ENCODE assay signal across 1 cellular context in genomic region chr14:37595809-37596595, GRCh38.
A peak's percentile ranks its signal among the peaks of the same experiment; 100 is the strongest.
TF ChIP-seq lines count a peak whose summit lies in the region.

No MANE protein-coding gene starts in this region.

TF ChIP-seq in HepG2, 621 proteins besides CTCF, POLR2A, EP300 and RAD21 (continued from another document and continues in another):
- peak; percentile 96; the same call in 1 of the 2 replicates for TF ChIP-seq ZNF318 (CRISPR knock-in tag; IDR thresholded peaks at IDR 0.05)
- TF ChIP-seq CENPBD1 (CRISPR knock-in tag; IDR thresholded peaks at IDR 0.05; ENCODE audit: borderline replicate concordance, low read depth), result peak; percentile 59; the same call in 1 of the 2 replicates
- TF ChIP-seq KDM5A (IDR thresholded peaks at IDR 0.05; ENCODE audit: borderline replicate concordance, low read length), result peak; percentile 85; the same call in 1 of the 2 replicates
- TF ChIP-seq ADNP (CRISPR knock-in tag; IDR thresholded peaks at IDR 0.05), result 0 out of 2 replicates have a peak, but pooled peaks have one; percentile 21
- TF ChIP-seq PCBP1 (IDR thresholded peaks at IDR 0.05; ENCODE audit: borderline replicate concordance, low read depth, low read length), result no peak
- peak; percentile 73; the same call in 1 of the 2 replicates for TF ChIP-seq KLF11 (CRISPR knock-in tag; IDR thresholded peaks at IDR 0.05)
- TF ChIP-seq ERF (CRISPR knock-in tag; IDR thresholded peaks at IDR 0.05), result peak; percentile 98
- TF ChIP-seq LRRFIP1 (CRISPR knock-in tag; conservative IDR thresholded peaks at IDR 0.05), result no peak
- TF ChIP-seq ZNF563 (CRISPR knock-in tag; IDR thresholded peaks at IDR 0.05), result peak; percentile 87; the same call in 1 of the 2 replicates
- TF ChIP-seq ZFP82 (CRISPR knock-in tag; IDR thresholded peaks at IDR 0.05; ENCODE audit: borderline replicate concordance), result peak; percentile 24; the same call in 1 of the 2 replicates
- no peak; the same call in 1 of the 2 replicates for TF ChIP-seq NR1H2 (CRISPR knock-in tag; IDR thresholded peaks at IDR 0.05; ENCODE audit: borderline replicate concordance, low read depth)
- peak; percentile 78 for TF ChIP-seq PAXIP1 (CRISPR knock-in tag; conservative IDR thresholded peaks at IDR 0.05)
- TF ChIP-seq CHD4 (IDR thresholded peaks at IDR 0.05; ENCODE audit: borderline replicate concordance, low read length), result peak; percentile 96; the same call in 1 of the 2 replicates
- no peak for TF ChIP-seq ZNF672 (CRISPR knock-in tag; IDR thresholded peaks at IDR 0.05)
- peak; percentile 98 for TF ChIP-seq ZGPAT (CRISPR knock-in tag; IDR thresholded peaks at IDR 0.05)
- TF ChIP-seq ZMAT5 (CRISPR knock-in tag; IDR thresholded peaks at IDR 0.05; ENCODE audit: borderline replicate concordance, low read depth), result no peak
- peak; percentile 50 for TF ChIP-seq ZNF451 (CRISPR knock-in tag; IDR thresholded peaks at IDR 0.05)
- TF ChIP-seq SRF (IDR thresholded peaks at IDR 0.05; ENCODE audit: low read depth, low read length), result 0 out of 2 replicates have a peak, but pooled peaks have one; percentile 57
- TF ChIP-seq, protein P1, sequence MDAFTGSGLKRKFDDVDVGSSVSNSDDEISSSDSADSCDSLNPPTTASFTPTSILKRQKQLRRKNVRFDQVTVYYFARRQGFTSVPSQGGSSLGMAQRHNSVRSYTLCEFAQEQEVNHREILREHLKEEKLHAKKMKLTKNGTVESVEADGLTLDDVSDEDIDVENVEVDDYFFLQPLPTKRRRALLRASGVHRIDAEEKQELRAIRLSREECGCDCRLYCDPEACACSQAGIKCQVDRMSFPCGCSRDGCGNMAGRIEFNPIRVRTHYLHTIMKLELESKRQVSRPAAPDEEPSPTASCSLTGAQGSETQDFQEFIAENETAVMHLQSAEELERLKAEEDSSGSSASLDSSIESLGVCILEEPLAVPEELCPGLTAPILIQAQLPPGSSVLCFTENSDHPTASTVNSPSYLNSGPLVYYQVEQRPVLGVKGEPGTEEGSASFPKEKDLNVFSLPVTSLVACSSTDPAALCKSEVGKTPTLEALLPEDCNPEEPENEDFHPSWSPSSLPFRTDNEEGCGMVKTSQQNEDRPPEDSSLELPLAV (CRISPR knock-in tag; conservative IDR thresholded peaks at IDR 0.05; ENCODE audit: low read depth), result no peak
- TF ChIP-seq ZNF564 (CRISPR knock-in tag; IDR thresholded peaks at IDR 0.05), result peak; percentile 94
- peak; percentile 91 for TF ChIP-seq TBX2 (CRISPR knock-in tag; IDR thresholded peaks at IDR 0.05; ENCODE audit: borderline replicate concordance)
- TF ChIP-seq TAF1 (CRISPR knock-in tag; IDR thresholded peaks at IDR 0.05), result peak; percentile 80
- no peak for TF ChIP-seq MLLT10 (CRISPR knock-in tag; IDR thresholded peaks at IDR 0.05)
- TF ChIP-seq ZNF296 (CRISPR knock-in tag; conservative IDR thresholded peaks at IDR 0.05), result no peak
- TF ChIP-seq ARNT2 (CRISPR knock-in tag; IDR thresholded peaks at IDR 0.05; ENCODE audit: low read depth), result peak; percentile 88
- TF ChIP-seq RORA (CRISPR knock-in tag; IDR thresholded peaks at IDR 0.05), result 0 out of 2 replicates have a peak, but pooled peaks have one; percentile 21
- TF ChIP-seq, protein P2, sequence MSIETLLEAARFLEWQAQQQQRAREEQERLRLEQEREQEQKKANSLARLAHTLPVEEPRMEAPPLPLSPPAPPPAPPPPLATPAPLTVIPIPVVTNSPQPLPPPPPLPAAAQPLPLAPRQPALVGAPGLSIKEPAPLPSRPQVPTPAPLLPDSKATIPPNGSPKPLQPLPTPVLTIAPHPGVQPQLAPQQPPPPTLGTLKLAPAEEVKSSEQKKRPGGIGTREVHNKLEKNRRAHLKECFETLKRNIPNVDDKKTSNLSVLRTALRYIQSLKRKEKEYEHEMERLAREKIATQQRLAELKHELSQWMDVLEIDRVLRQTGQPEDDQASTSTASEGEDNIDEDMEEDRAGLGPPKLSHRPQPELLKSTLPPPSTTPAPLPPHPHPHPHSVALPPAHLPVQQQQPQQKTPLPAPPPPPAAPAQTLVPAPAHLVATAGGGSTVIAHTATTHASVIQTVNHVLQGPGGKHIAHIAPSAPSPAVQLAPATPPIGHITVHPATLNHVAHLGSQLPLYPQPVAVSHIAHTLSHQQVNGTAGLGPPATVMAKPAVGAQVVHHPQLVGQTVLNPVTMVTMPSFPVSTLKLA (IDR thresholded peaks at IDR 0.05), result no peak
- TF ChIP-seq FOXP4 (CRISPR knock-in tag; IDR thresholded peaks at IDR 0.05), result peak; percentile 83
- TF ChIP-seq ZNF577 (CRISPR knock-in tag; IDR thresholded peaks at IDR 0.05; ENCODE audit: borderline replicate concordance, low read depth), result peak; percentile 78; the same call in 1 of the 2 replicates
- TF ChIP-seq KMT2B (CRISPR knock-in tag; IDR thresholded peaks at IDR 0.05), result peak; percentile 90
- TF ChIP-seq, protein P3, sequence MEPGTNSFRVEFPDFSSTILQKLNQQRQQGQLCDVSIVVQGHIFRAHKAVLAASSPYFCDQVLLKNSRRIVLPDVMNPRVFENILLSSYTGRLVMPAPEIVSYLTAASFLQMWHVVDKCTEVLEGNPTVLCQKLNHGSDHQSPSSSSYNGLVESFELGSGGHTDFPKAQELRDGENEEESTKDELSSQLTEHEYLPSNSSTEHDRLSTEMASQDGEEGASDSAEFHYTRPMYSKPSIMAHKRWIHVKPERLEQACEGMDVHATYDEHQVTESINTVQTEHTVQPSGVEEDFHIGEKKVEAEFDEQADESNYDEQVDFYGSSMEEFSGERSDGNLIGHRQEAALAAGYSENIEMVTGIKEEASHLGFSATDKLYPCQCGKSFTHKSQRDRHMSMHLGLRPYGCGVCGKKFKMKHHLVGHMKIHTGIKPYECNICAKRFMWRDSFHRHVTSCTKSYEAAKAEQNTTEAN (CRISPR knock-in tag; conservative IDR thresholded peaks at IDR 0.05), result peak; percentile 89
